In the genomic region with DNA sequence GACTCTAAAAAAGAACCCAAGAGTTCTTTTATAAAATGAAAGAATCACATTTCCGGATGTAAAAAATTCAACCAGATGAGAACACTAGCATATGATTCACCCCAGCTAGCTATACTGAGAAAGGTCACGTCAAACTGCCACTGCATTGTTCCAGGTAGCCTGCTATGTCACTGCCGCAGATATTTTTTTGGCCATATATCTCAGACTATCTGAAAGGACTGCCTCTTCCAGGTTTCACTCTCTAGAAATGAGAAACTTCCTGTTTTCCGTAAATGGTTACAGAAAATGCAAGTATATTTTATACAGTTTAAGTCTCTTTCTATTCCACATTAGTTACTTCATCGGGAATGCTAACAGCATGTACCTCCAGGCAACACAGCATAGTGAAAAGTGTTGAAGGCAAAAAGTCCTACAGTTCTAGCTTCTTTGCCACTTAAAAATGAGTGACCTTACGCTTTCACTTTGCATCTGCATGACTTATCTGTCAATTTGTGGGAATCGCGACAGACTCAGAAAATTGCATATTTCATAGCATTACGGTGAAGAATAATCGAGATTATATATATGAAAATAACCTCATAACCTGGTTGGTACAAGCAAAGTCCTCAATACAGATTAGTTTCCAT, we compare ENCODE assay signal across 1 cellular context.
TF ChIP-seq lines count a peak whose summit lies in the region.

No MANE protein-coding gene starts in this region.

TF ChIP-seq in GM12878, 131 proteins besides CTCF, POLR2A, EP300 and RAD21 (continued from another document and continues in another):
- TF ChIP-seq, protein P1, sequence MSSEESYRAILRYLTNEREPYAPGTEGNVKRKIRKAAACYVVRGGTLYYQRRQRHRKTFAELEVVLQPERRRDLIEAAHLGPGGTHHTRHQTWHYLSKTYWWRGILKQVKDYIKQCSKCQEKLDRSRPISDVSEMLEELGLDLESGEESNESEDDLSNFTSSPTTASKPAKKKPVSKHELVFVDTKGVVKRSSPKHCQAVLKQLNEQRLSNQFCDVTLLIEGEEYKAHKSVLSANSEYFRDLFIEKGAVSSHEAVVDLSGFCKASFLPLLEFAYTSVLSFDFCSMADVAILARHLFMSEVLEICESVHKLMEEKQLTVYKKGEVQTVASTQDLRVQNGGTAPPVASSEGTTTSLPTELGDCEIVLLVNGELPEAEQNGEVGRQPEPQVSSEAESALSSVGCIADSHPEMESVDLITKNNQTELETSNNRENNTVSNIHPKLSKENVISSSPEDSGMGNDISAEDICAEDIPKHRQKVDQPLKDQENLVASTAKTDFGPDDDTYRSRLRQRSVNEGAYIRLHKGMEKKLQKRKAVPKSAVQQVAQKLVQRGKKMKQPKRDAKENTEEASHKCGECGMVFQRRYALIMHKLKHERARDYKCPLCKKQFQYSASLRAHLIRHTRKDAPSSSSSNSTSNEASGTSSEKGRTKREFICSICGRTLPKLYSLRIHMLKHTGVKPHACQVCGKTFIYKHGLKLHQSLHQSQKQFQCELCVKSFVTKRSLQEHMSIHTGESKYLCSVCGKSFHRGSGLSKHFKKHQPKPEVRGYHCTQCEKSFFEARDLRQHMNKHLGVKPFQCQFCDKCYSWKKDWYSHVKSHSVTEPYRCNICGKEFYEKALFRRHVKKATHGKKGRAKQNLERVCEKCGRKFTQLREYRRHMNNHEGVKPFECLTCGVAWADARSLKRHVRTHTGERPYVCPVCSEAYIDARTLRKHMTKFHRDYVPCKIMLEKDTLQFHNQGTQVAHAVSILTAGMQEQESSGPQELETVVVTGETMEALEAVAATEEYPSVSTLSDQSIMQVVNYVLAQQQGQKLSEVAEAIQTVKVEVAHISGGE (CRISPR knock-in tag; IDR thresholded peaks at IDR 0.05), result no peak
- TF ChIP-seq ZBED1 (IDR thresholded peaks at IDR 0.05; ENCODE audit: borderline replicate concordance) (peak; percentile 50; the same call in 1 of the 2 replicates), TBL1XR1 (IDR thresholded peaks at IDR 0.05; ENCODE audit: low read depth, low read length) (no peak), CBFB (IDR thresholded peaks at IDR 0.05; ENCODE audit: low read depth) (no peak), HDAC2 (IDR thresholded peaks at IDR 0.05) (no peak), STAT1 (conservative IDR thresholded peaks at IDR 0.05) (no peak), HCFC1 (IDR thresholded peaks at IDR 0.05; ENCODE audit: low read length) (no peak), CREM (IDR thresholded peaks at IDR 0.05; ENCODE audit: low read depth) (peak; percentile 69; the same call in 1 of the 2 replicates), CHD4 (IDR thresholded peaks at IDR 0.05) (no peak), NFYA (IDR thresholded peaks at IDR 0.05; ENCODE audit: borderline replicate concordance, low read depth, low read length) (no peak), NFXL1 (IDR thresholded peaks at IDR 0.05; ENCODE audit: borderline replicate concordance) (no peak), ESRRA (IDR thresholded peaks at IDR 0.05; ENCODE audit: low read length) (no peak), BCL11A (IDR thresholded peaks at IDR 0.05; ENCODE audit: low read depth, low read length) (no peak), NFIC (IDR thresholded peaks at IDR 0.05; ENCODE audit: low read depth, low read length) (peak; percentile 42; the same call in 1 of the 2 replicates), IKZF2 (IDR thresholded peaks at IDR 0.05) (0 out of 4 replicates have a peak, but pooled peaks of 1 of the 2 experiments have one; percentile 27), EED (IDR thresholded peaks at IDR 0.05; ENCODE audit: low read depth) (peak; percentile 11; the same call in 1 of the 2 replicates), SIN3A (IDR thresholded peaks at IDR 0.05; ENCODE audit: low read depth, low read length) (no peak), JUNB (IDR thresholded peaks at IDR 0.05) (peak; percentile 41; the same call in 1 of the 2 replicates), RCOR1 (conservative IDR thresholded peaks at IDR 0.05; ENCODE audit: low read depth, low read length) (no peak), NBN (IDR thresholded peaks at IDR 0.05) (no peak), FOS (IDR thresholded peaks at IDR 0.05; ENCODE audit: borderline replicate concordance, extremely low read depth, insufficient read length) (no peak), ZNF274 (IDR thresholded peaks at IDR 0.05; ENCODE audit: insufficient read depth, insufficient read length) (no peak), MEF2A (IDR thresholded peaks at IDR 0.05; ENCODE audit: insufficient read depth, low read depth, low read length) (no peak), ZZZ3 (IDR thresholded peaks at IDR 0.05; ENCODE audit: control insufficient read depth, insufficient read length, low read depth) (no peak), CEBPB (IDR thresholded peaks at IDR 0.05; ENCODE audit: borderline replicate concordance in 1 of 2, low read depth in 2 of 2, low read length in 2 of 2) (no peak), IKZF1 (conservative IDR thresholded peaks at IDR 0.05) (no peak), POU2F2 (IDR thresholded peaks at IDR 0.05; ENCODE audit: borderline replicate concordance, low read depth, low read length) (no peak), CREB1 (IDR thresholded peaks at IDR 0.05; ENCODE audit: low read depth) (peak; percentile 71), WRNIP1 (IDR thresholded peaks at IDR 0.05; ENCODE audit: borderline replicate concordance, low read depth, low read length) (no peak), ETV6 (conservative IDR thresholded peaks at IDR 0.05 in 1 of 2, IDR thresholded peaks at IDR 0.05 in 1 of 2; ENCODE audit: borderline replicate concordance in 1 of 2, low read depth in 1 of 2) (0 out of 4 replicates have a peak, but pooled peaks of 1 of the 2 experiments have one; percentile 33), CBX3 (IDR thresholded peaks at IDR 0.05; ENCODE audit: borderline replicate concordance, low read depth) (no peak)
- TF ChIP-seq, protein P2, sequence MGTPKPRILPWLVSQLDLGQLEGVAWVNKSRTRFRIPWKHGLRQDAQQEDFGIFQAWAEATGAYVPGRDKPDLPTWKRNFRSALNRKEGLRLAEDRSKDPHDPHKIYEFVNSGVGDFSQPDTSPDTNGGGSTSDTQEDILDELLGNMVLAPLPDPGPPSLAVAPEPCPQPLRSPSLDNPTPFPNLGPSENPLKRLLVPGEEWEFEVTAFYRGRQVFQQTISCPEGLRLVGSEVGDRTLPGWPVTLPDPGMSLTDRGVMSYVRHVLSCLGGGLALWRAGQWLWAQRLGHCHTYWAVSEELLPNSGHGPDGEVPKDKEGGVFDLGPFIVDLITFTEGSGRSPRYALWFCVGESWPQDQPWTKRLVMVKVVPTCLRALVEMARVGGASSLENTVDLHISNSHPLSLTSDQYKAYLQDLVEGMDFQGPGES (IDR thresholded peaks at IDR 0.05), result no peak
- TF ChIP-seq, protein P3, sequence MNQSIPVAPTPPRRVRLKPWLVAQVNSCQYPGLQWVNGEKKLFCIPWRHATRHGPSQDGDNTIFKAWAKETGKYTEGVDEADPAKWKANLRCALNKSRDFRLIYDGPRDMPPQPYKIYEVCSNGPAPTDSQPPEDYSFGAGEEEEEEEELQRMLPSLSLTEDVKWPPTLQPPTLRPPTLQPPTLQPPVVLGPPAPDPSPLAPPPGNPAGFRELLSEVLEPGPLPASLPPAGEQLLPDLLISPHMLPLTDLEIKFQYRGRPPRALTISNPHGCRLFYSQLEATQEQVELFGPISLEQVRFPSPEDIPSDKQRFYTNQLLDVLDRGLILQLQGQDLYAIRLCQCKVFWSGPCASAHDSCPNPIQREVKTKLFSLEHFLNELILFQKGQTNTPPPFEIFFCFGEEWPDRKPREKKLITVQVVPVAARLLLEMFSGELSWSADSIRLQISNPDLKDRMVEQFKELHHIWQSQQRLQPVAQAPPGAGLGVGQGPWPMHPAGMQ (IDR thresholded peaks at IDR 0.05; ENCODE audit: borderline replicate concordance), result no peak
- TF ChIP-seq, protein P4, sequence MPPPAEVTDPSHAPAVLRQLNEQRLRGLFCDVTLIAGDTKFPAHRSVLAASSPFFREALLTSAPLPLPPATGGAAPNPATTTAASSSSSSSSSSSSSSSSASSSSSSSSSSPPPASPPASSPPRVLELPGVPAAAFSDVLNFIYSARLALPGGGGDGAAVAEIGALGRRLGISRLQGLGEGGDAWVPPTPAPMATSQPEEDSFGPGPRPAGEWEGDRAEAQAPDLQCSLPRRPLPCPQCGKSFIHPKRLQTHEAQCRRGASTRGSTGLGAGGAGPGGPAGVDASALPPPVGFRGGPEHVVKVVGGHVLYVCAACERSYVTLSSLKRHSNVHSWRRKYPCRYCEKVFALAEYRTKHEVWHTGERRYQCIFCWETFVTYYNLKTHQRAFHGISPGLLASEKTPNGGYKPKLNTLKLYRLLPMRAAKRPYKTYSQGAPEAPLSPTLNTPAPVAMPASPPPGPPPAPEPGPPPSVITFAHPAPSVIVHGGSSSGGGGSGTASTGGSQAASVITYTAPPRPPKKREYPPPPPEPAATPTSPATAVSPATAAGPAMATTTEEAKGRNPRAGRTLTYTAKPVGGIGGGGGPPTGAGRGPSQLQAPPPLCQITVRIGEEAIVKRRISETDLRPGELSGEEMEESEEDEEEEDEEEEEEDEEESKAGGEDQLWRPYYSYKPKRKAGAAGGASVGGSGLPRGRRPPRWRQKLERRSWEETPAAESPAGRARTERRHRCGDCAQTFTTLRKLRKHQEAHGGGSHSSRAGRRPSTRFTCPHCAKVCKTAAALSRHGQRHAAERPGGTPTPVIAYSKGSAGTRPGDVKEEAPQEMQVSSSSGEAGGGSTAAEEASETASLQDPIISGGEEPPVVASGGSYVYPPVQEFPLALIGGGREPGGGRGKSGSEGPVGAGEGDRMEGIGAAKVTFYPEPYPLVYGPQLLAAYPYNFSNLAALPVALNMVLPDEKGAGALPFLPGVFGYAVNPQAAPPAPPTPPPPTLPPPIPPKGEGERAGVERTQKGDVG (CRISPR knock-in tag; IDR thresholded peaks at IDR 0.05), result no peak
- TF ChIP-seq, protein P5, sequence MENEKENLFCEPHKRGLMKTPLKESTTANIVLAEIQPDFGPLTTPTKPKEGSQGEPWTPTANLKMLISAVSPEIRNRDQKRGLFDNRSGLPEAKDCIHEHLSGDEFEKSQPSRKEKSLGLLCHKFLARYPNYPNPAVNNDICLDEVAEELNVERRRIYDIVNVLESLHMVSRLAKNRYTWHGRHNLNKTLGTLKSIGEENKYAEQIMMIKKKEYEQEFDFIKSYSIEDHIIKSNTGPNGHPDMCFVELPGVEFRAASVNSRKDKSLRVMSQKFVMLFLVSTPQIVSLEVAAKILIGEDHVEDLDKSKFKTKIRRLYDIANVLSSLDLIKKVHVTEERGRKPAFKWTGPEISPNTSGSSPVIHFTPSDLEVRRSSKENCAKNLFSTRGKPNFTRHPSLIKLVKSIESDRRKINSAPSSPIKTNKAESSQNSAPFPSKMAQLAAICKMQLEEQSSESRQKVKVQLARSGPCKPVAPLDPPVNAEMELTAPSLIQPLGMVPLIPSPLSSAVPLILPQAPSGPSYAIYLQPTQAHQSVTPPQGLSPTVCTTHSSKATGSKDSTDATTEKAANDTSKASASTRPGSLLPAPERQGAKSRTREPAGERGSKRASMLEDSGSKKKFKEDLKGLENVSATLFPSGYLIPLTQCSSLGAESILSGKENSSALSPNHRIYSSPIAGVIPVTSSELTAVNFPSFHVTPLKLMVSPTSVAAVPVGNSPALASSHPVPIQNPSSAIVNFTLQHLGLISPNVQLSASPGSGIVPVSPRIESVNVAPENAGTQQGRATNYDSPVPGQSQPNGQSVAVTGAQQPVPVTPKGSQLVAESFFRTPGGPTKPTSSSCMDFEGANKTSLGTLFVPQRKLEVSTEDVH (IDR thresholded peaks at IDR 0.05; ENCODE audit: low read depth, partially characterized antibody), result no peak
- TF ChIP-seq, protein P6, sequence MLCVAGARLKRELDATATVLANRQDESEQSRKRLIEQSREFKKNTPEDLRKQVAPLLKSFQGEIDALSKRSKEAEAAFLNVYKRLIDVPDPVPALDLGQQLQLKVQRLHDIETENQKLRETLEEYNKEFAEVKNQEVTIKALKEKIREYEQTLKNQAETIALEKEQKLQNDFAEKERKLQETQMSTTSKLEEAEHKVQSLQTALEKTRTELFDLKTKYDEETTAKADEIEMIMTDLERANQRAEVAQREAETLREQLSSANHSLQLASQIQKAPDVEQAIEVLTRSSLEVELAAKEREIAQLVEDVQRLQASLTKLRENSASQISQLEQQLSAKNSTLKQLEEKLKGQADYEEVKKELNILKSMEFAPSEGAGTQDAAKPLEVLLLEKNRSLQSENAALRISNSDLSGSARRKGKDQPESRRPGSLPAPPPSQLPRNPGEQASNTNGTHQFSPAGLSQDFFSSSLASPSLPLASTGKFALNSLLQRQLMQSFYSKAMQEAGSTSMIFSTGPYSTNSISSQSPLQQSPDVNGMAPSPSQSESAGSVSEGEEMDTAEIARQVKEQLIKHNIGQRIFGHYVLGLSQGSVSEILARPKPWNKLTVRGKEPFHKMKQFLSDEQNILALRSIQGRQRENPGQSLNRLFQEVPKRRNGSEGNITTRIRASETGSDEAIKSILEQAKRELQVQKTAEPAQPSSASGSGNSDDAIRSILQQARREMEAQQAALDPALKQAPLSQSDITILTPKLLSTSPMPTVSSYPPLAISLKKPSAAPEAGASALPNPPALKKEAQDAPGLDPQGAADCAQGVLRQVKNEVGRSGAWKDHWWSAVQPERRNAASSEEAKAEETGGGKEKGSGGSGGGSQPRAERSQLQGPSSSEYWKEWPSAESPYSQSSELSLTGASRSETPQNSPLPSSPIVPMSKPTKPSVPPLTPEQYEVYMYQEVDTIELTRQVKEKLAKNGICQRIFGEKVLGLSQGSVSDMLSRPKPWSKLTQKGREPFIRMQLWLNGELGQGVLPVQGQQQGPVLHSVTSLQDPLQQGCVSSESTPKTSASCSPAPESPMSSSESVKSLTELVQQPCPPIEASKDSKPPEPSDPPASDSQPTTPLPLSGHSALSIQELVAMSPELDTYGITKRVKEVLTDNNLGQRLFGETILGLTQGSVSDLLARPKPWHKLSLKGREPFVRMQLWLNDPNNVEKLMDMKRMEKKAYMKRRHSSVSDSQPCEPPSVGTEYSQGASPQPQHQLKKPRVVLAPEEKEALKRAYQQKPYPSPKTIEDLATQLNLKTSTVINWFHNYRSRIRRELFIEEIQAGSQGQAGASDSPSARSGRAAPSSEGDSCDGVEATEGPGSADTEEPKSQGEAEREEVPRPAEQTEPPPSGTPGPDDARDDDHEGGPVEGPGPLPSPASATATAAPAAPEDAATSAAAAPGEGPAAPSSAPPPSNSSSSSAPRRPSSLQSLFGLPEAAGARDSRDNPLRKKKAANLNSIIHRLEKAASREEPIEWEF (IDR thresholded peaks at IDR 0.05; ENCODE audit: insufficient replicate concordance, low read depth, low read length), result no peak
